In the genomic region with DNA sequence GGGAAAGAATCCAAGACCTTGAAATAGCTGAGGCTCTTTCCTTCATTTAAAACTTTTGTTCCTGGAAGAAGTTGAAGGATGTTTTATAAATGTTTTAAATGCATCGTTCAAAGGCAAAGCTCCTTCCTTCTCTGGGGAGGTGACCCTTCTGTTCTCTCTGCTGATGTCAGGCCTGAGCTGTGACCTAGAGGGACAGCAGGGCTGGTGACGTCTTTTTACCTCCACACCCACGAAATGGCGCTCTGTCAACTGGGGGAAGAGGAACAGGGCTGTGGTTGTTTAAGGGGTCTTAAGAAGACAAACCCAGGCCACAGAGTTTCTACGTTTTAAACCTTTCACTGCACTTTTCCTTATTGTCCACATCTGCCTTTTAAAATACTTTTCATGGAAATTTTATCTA, we compare ENCODE assay signal across 19 cellular contexts.
DNase-seq lines count a peak whose midpoint lies in the region; ATAC-seq and TF ChIP-seq lines count a peak whose summit lies in the region.
"Had no signal": no experiment of that assay in that cellular context is flagged by ENCODE, and none has a peak within 500 bp of the region (broad histone marks: within the 10 kb centered on the region; RNA-seq: fewer than 3 reads in every experiment).

No MANE protein-coding gene starts in this region.

- 78 to 89% methylated on average over 2 to 3 of the region's 5 CpGs for WGBS in mesodermal cell (ENCODE audit: insufficient coverage in 2 of 2), 2 experiments
- 62 to 66% methylated on average over 5 of the region's 5 CpGs for WGBS in sigmoid colon, 2 donors
- WGBS in thyroid gland, 2 donors: 53 to 65% methylated on average over 5 of the region's 5 CpGs

- H3K36me3 Mint-ChIP-seq in nephron (ENCODE audit: low read depth) (no peaks in the 10 kb centered on the region), immature natural killer cell (no peaks in the 10 kb centered on the region)
- H3K36me3 Mint-ChIP-seq: CD14-positive monocyte; CD4-positive, alpha-beta memory T cell had no signal

- no peak for TF ChIP-seq EP300 in sigmoid colon (IDR thresholded peaks at IDR 0.05)

- TF ChIP-seq POLR2A in sigmoid colon (IDR thresholded peaks at IDR 0.05) (no peak), thyroid gland (IDR thresholded peaks at IDR 0.05) (no peak), erythroblast (IDR thresholded peaks at IDR 0.05; ENCODE audit: low read length) (no peak)

- H3K4me1 ChIP-seq in mesodermal cell (ENCODE audit: control insufficient read depth, insufficient read depth, low read length, poor library complexity, severe bottlenecking): peaks cover 4% of the 10 kb centered on the region
- H3K4me1 ChIP-seq in sigmoid colon: peaks cover 0 to 44% (median 35%) of the 10 kb centered on the region in 4 donors
- peaks cover 25 to 33% of the 10 kb centered on the region in 2 donors for H3K4me1 ChIP-seq in thyroid gland

- H3K36me3 ChIP-seq in mesodermal cell (ENCODE audit: control insufficient read depth, insufficient read depth, low read length) (no peaks in the 10 kb centered on the region), sigmoid colon (no peaks in the 10 kb centered on the region), thyroid gland (no peaks in the 10 kb centered on the region)
- H3K36me3 ChIP-seq: BLaER1 had no signal

- H3K27ac Mint-ChIP-seq in nephron: peak overlapping the region; percentile 86 to 88 (median 87)
- no peak overlapping the region for H3K27ac Mint-ChIP-seq in immature natural killer cell
- H3K27ac Mint-ChIP-seq: CD14-positive monocyte; CD4-positive, alpha-beta memory T cell; HFFc6 had no signal

- H3K27ac ChIP-seq in mesodermal cell (ENCODE audit: low read depth, low read length, severe bottlenecking) (peak overlapping the region; percentile 70), sigmoid colon (peak overlapping the region in 3 of 4 donors; percentile 45 to 71 (median 65)), thyroid gland (peak overlapping the region in 2 of 3 donors; percentile 4 to 47)
- H3K27ac ChIP-seq: BLaER1 had no signal

- H3K4me1 Mint-ChIP-seq in nephron (peaks cover 34% of the 10 kb centered on the region), immature natural killer cell (no peaks in the 10 kb centered on the region)
- H3K4me1 Mint-ChIP-seq: CD14-positive monocyte; CD4-positive, alpha-beta memory T cell had no signal

- TF ChIP-seq CTCF in nephron (IDR thresholded peaks at IDR 0.05; ENCODE audit: unreplicated experiment in 3 of 3) (no peak), sigmoid colon (IDR thresholded peaks at IDR 0.05) (no peak), thyroid gland (IDR thresholded peaks at IDR 0.05) (no peak)

- H3K4me3 Mint-ChIP-seq in nephron (no peak overlapping the region), immature natural killer cell (no peak overlapping the region)
- H3K4me3 Mint-ChIP-seq: CD14-positive monocyte; CD4-positive, alpha-beta memory T cell; HFFc6 had no signal

- no peak for DNase-seq in sigmoid colon
- DNase-seq in thyroid gland: no peak
- DNase-seq in immature natural killer cell: no peak
- no peak for DNase-seq in erythroblast (lab: John Stamatoyannopoulos, UW)
- DNase-seq: 8988T; CD4-positive, alpha-beta memory T cell; DMS53; DND-41; EL; GOT3; H7; HFFc6 had no signal

- H3K4me3 ChIP-seq in mesodermal cell (ENCODE audit: extremely low read depth, insufficient read depth, low read length, poor library complexity, severe bottlenecking) (no peak overlapping the region), sigmoid colon (no peak overlapping the region), thyroid gland (replicated peaks in 1 of 3) (no peak overlapping the region)
- H3K4me3 ChIP-seq: BLaER1, GM12878 had no signal

- H3K27me3 Mint-ChIP-seq in nephron (ENCODE audit: low read depth) (peaks cover 4% of the 10 kb centered on the region), immature natural killer cell (ENCODE audit: low read depth in 3 of 3) (peaks cover 0 to 7% (median 2%) of the 10 kb centered on the region in 3 donors)

- H3K9me3 ChIP-seq in mesodermal cell (ENCODE audit: control insufficient read depth, low read length) (no peaks in the 10 kb centered on the region), sigmoid colon (peaks cover 0 to 2% (median 0%) of the 10 kb centered on the region in 4 donors), thyroid gland (no peaks in the 10 kb centered on the region)
- H3K9me3 ChIP-seq: BLaER1 had no signal

- intact Hi-C loops in sigmoid colon (cut with DNase I): loop anchor here (10.0 kb wide), 2 partner anchors 616 to 624 kb away; partner anchors contain the start of genes PDCD5 and TSHZ3
- intact Hi-C loops in thyroid gland (cut with DNase I): no loop called here

- H3K27me3 ChIP-seq in sigmoid colon (no peaks in the 10 kb centered on the region), thyroid gland (no peaks in the 10 kb centered on the region)
- H3K27me3 ChIP-seq: BLaER1 had no signal

- H3K9me3 Mint-ChIP-seq in nephron (no peaks in the 10 kb centered on the region), immature natural killer cell (no peaks in the 10 kb centered on the region)

- no peak for ATAC-seq in HG02642 (IDR thresholded peaks at IDR 0.05; ENCODE audit: poor library complexity, unreplicated experiment)
- ATAC-seq: GM12878, HCT116 had no signal

Comparison
In these comparisons a context has a peak if more than half of its experiments do, and no peak if none do; other contexts are left out.
1. H3K27ac Mint-ChIP-seq: peak in nephron (3 of 3); none in immature natural killer cell (0 of 6).
2. Peak in every context shown above with its lines, with median percentiles within 50 percentile points of each other: H3K27ac ChIP-seq.